ENCODE assay signal across 24 cellular contexts in the genomic region with DNA sequence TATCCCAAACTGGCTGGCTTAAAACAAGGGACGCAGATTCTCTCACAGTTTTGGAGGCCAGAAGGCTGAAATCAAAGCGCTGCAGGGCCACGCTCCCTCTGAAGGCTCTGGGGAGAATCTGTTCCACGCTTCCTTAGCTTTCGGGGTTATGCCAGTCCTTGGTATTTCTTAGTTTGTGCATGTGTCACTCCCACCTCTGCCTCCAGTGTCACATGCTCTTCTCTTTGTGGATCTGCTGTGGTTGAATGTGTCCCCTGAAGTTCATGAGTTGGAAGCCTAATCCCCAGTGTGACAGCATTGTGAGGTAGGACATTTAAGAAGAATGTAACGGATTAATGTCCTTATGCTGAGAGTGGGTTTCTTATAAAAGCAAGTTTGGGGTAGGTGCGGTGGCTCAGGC. TPM values are rescaled to one million over a fixed set of nuclear protein-coding genes. Genes with fewer than 3 reads are reported as not detected.
DNase-seq lines count a peak whose midpoint lies in the region; ATAC-seq, FAIRE-seq and TF ChIP-seq lines count a peak whose summit lies in the region.
"Had no signal": no experiment of that assay in that cellular context is flagged by ENCODE, and none has a peak within 500 bp of the region (broad histone marks: within the 10 kb centered on the region; RNA-seq: fewer than 3 reads in every experiment).

No MANE protein-coding gene starts in this region.

- no peaks in the 10 kb centered on the region for H3K79me2 ChIP-seq in HepG2 (ENCODE audit: insufficient read depth, low read length)
- no peaks in the 10 kb centered on the region for H3K79me2 ChIP-seq in neural progenitor cell (ENCODE audit: low read depth)

- intact Hi-C loops in HepG2 (cut with micrococcal nuclease; ENCODE audit: unreplicated experiment) (no loop called here), right lobe of liver (cut with DNase I) (no loop called here), mucosa of descending colon (cut with DNase I, micrococcal nuclease) (no loop called here)

- no peak overlapping the region for H3K4ac ChIP-seq in mesenchymal stem cell (ENCODE audit: low read depth in 1 of 2, low read length in 2 of 2)

- H4K20me1 ChIP-seq in HepG2 (ENCODE audit: insufficient read depth, low read length) (no peaks in the 10 kb centered on the region), neural progenitor cell (ENCODE audit: low read depth) (no peaks in the 10 kb centered on the region)

- H3F3A ChIP-seq in neural progenitor cell (ENCODE audit: low read depth): no peaks in the 10 kb centered on the region

- no peak overlapping the region for H2BK15ac ChIP-seq in mesenchymal stem cell (ENCODE audit: low read depth, poor library complexity, severe bottlenecking)

- no peak overlapping the region for H2BK5ac ChIP-seq in mesenchymal stem cell (ENCODE audit: low read depth, low read length, poor library complexity, severe bottlenecking)

- H2BK120ac ChIP-seq in mesenchymal stem cell (ENCODE audit: low read depth, low read length): no peak overlapping the region

- no peaks in the 10 kb centered on the region for H3K36me3 Mint-ChIP-seq in neural progenitor cell
- H3K36me3 Mint-ChIP-seq: CD4-positive, CD25-positive, alpha-beta regulatory T cell; CD8-positive, alpha-beta T cell had no signal

- no peak overlapping the region for H3K27ac Mint-ChIP-seq in neural progenitor cell
- H3K27ac Mint-ChIP-seq: CD8-positive, alpha-beta T cell; GM23338; H9 had no signal

- no peak for TF ChIP-seq RAD21 in HepG2 (CRISPR knock-in tag; IDR thresholded peaks at IDR 0.05)

- H3K9me3 ChIP-seq in HepG2 (ENCODE audit: low read length) (no peaks in the 10 kb centered on the region), right lobe of liver (no peaks in the 10 kb centered on the region), SK-N-MC (ENCODE audit: low read depth, low read length) (peaks cover 3% of the 10 kb centered on the region; the same call in 1 of the 2 replicates), mesenchymal stem cell (ENCODE audit: control insufficient read depth, low read length) (no peaks in the 10 kb centered on the region), neural progenitor cell (ENCODE audit: low read depth) (no peaks in the 10 kb centered on the region), mucosa of descending colon (no peaks in the 10 kb centered on the region)
- H3K9me3 ChIP-seq: A549, BE2C, Caco-2 had no signal

- H3K27me3 ChIP-seq in HepG2 (ENCODE audit: control insufficient read depth in 1 of 2, insufficient read depth in 2 of 2, low read length in 2 of 2): peaks cover 2 to 22% of the 10 kb centered on the region in 2 experiments; a peak in 3 of 5 replicates
- H3K27me3 ChIP-seq in right lobe of liver: no peaks in the 10 kb centered on the region
- H3K27me3 ChIP-seq in mesenchymal stem cell (ENCODE audit: control insufficient read depth in 1 of 2, insufficient read depth in 1 of 2, low read length in 2 of 2): peaks cover 0 to 39% of the 10 kb centered on the region in 2 experiments
- no peaks in the 10 kb centered on the region for H3K27me3 ChIP-seq in neural progenitor cell

- TF ChIP-seq CTCF in HepG2 (CRISPR knock-in tag; IDR thresholded peaks at IDR 0.05) (no peak), right lobe of liver (IDR thresholded peaks at IDR 0.05) (no peak), neural progenitor cell (IDR thresholded peaks at IDR 0.05) (no peak), mucosa of descending colon (IDR thresholded peaks at IDR 0.05) (no peak)

- H2BK12ac ChIP-seq in mesenchymal stem cell (ENCODE audit: low read length in 2 of 2): no peak overlapping the region

- H3K23ac ChIP-seq in mesenchymal stem cell (ENCODE audit: low read length in 2 of 2): no peak overlapping the region

- no peak overlapping the region for H4K8ac ChIP-seq in mesenchymal stem cell (ENCODE audit: low read length)

- no TSS peak for BruUV-seq in HepG2 (replicated peaks; lab: Mats Ljungman, UMichigan)

- H3K27ac ChIP-seq in HepG2 (ENCODE audit: extremely low read length, insufficient read depth, low read length) (no peak overlapping the region), right lobe of liver (no peak overlapping the region), SK-N-MC (peak overlapping the region; percentile 16; the same call in 1 of the 2 replicates), mesenchymal stem cell (ENCODE audit: low read length, poor library complexity, severe bottlenecking) (no peak overlapping the region), neural progenitor cell (no peak overlapping the region)
- H3K27ac ChIP-seq: C4-2B had no signal

- H3K4me1 Mint-ChIP-seq in neural progenitor cell: peaks cover 19% of the 10 kb centered on the region

- DNase-seq in HepG2 (ENCODE audit: low spot score): no peak
- no peak for DNase-seq in right lobe of liver
- no peak for DNase-seq in SK-N-MC (ENCODE audit: low read depth, low spot score)
- no peak for DNase-seq in mesenchymal stem cell
- DNase-seq in putamen (ENCODE audit: low spot score): peak; percentile 33
- DNase-seq in activated naive CD4-positive, alpha-beta T cell (lab: John Stamatoyannopoulos, UW): no peak
- DNase-seq in neural progenitor cell (ENCODE audit: low spot score): no peak
- DNase-seq in mucosa of descending colon: no peak
- DNase-seq: 8988T; ACHN; AML-193; BE2C; Caco-2; CD4-positive, CD25-positive, alpha-beta regulatory T cell; CD8-positive, alpha-beta T cell; DMS153; DND-41; H9 had no signal

- peaks cover 1% of the 10 kb centered on the region for H3K79me1 ChIP-seq in mesenchymal stem cell (replicated peaks; ENCODE audit: low read length, poor library complexity, severe bottlenecking)

- TF ChIP-seq POLR2A in HepG2 (IDR thresholded peaks at IDR 0.05; ENCODE audit: insufficient read depth in 1 of 2, low read depth in 2 of 2, low read length in 2 of 2) (no peak), right lobe of liver (IDR thresholded peaks at IDR 0.05) (no peak)

- H2AFZ ChIP-seq in HepG2 (ENCODE audit: low read length) (no peak overlapping the region), mesenchymal stem cell (ENCODE audit: low read depth, low read length) (no peak overlapping the region), neural progenitor cell (replicated peaks) (no peak overlapping the region)
- H2AFZ ChIP-seq: GM23338 had no signal

- no peak for FAIRE-seq in HepG2 (lab: Jason Lieb, UNC)
- FAIRE-seq: A549, G401.6, GM12892 had no signal

- no peaks in the 10 kb centered on the region for H3K36me3 ChIP-seq in HepG2 (replicated peaks in 1 of 2; ENCODE audit: control insufficient read depth in 1 of 2, insufficient read depth in 2 of 2, low read length in 2 of 2)
- H3K36me3 ChIP-seq in right lobe of liver: no peaks in the 10 kb centered on the region
- no peaks in the 10 kb centered on the region for H3K36me3 ChIP-seq in SK-N-MC (ENCODE audit: insufficient read depth, low read length)
- peaks cover 0 to under 1% of the 10 kb centered on the region in 2 experiments for H3K36me3 ChIP-seq in mesenchymal stem cell (ENCODE audit: control insufficient read depth in 1 of 2, insufficient read depth in 2 of 2, low read depth in 1 of 2, low read length in 2 of 2)
- no peaks in the 10 kb centered on the region for H3K36me3 ChIP-seq in neural progenitor cell
- no peaks in the 10 kb centered on the region for H3K36me3 ChIP-seq in mucosa of descending colon (ENCODE audit: low read depth)
- H3K36me3 ChIP-seq: BE2C had no signal

- H3K4me3 ChIP-seq in HepG2 (replicated peaks in 1 of 3; ENCODE audit: insufficient read depth in 1 of 3, low read depth in 2 of 3, low read length in 3 of 3) (no peak overlapping the region), right lobe of liver (no peak overlapping the region), SK-N-MC (no peak overlapping the region), mesenchymal stem cell (ENCODE audit: insufficient read depth in 1 of 2, low read depth in 1 of 2, low read length in 2 of 2) (no peak overlapping the region), neural progenitor cell (no peak overlapping the region), mucosa of descending colon (no peak overlapping the region)
- H3K4me3 ChIP-seq: A549, GM23338 had no signal

- no peak overlapping the region for H3K14ac ChIP-seq in mesenchymal stem cell (ENCODE audit: low read length in 2 of 2)

- POLR2A ChIA-PET in HepG2 (lab: Yijun Ruan, JAX): no interaction called here

- H3K18ac ChIP-seq in mesenchymal stem cell (ENCODE audit: low read depth in 1 of 2, low read length in 2 of 2): no peak overlapping the region

- H3K4me2 ChIP-seq in HepG2 (ENCODE audit: low read depth, low read length): no peak overlapping the region
- no peak overlapping the region for H3K4me2 ChIP-seq in mesenchymal stem cell (ENCODE audit: low read length, poor library complexity, severe bottlenecking)
- H3K4me2 ChIP-seq in neural progenitor cell: no peak overlapping the region
- H3K4me2 ChIP-seq: A549, GM23338 had no signal

- H3K27me3 Mint-ChIP-seq in neural progenitor cell (ENCODE audit: insufficient read depth, low read depth): peaks cover 10% of the 10 kb centered on the region

- H2AK5ac ChIP-seq in mesenchymal stem cell (ENCODE audit: low read length, severe bottlenecking): peak overlapping the region; percentile 12

- H3K9me3 Mint-ChIP-seq in neural progenitor cell: no peaks in the 10 kb centered on the region
- H3K9me3 Mint-ChIP-seq: CD4-positive, CD25-positive, alpha-beta regulatory T cell; CD8-positive, alpha-beta T cell; GM23338; H9 had no signal

- CTCF ChIA-PET in HepG2 (lab: Yijun Ruan, JAX; ENCODE audit: low intra/inter-chr PET ratio, low total read pairs): interaction anchor here (0.8 kb wide), 1 partner anchor 187 kb away, joined by 3 read pairs; no protein-coding TSS in a partner anchor

- ATAC-seq in HepG2 (no peak), right lobe of liver (no peak), mucosa of descending colon (no peak)
- ATAC-seq: A549; CD8-positive, alpha-beta T cell; GM23338; HCT116 had no signal

- no peak overlapping the region for H4K91ac ChIP-seq in mesenchymal stem cell (ENCODE audit: low read length)

- no peak overlapping the region for H3K9ac ChIP-seq in HepG2 (ENCODE audit: insufficient read depth, low read depth, low read length)
- no peak overlapping the region for H3K9ac ChIP-seq in SK-N-MC (ENCODE audit: insufficient read length)
- H3K9ac ChIP-seq in mesenchymal stem cell (ENCODE audit: low read length): no peak overlapping the region
- H3K9ac ChIP-seq in neural progenitor cell: no peak overlapping the region

- H3K4me1 ChIP-seq in HepG2 (ENCODE audit: insufficient read depth, low read length) (peaks cover 12% of the 10 kb centered on the region), right lobe of liver (peaks cover 0 to 11% (median 5%) of the 10 kb centered on the region in 4 donors), mesenchymal stem cell (ENCODE audit: control insufficient read depth, insufficient read depth, low read depth, low read length) (peaks cover 15% of the 10 kb centered on the region), neural progenitor cell (no peaks in the 10 kb centered on the region), mucosa of descending colon (ENCODE audit: low read depth) (no peaks in the 10 kb centered on the region)
- H3K4me1 ChIP-seq: BE2C had no signal

- TF ChIP-seq EP300 in HepG2 (IDR thresholded peaks at IDR 0.05; ENCODE audit: low read depth in 2 of 2, low read length in 2 of 2) (no peak), HepG2 (CRISPR knock-in tag; IDR thresholded peaks at IDR 0.05; ENCODE audit: borderline replicate concordance) (no peak)

- WGBS in HepG2 (ENCODE audit: low lambda C conversion rate): 64% methylated on average over 7 of the region's 7 CpGs
- 97% methylated on average over 3 of the region's 7 CpGs for WGBS in right lobe of liver (ENCODE audit: insufficient coverage, low coverage, low lambda C conversion rate, missing lambda C conversion rate)
- 97% methylated on average over 7 of the region's 7 CpGs for WGBS in mesenchymal stem cell

- no peak overlapping the region for H3K4me3 Mint-ChIP-seq in neural progenitor cell
- H3K4me3 Mint-ChIP-seq: CD4-positive, CD25-positive, alpha-beta regulatory T cell; CD8-positive, alpha-beta T cell; GM23338; H9 had no signal

- in situ Hi-C loops in HepG2 (cut with HindIII; ENCODE audit: extremely low pct_ligation_motif_present, low pct_unique_long_range_greater_than_20kb): no loop called here

RNA-seq across cellular contexts. Expression of gene RHEB, which starts 29.4 kb away (rescaled TPM):
- 77.6 and 90.9 TPM in 2 replicates for total RNA-seq in HepG2 (2016; rRNA removed; fragmentation: Illumina TruSeq; extraction: Trizol)
- total RNA-seq in HepG2 (2016; cell fraction: cytosol; rRNA removed; fragmentation: Illumina TruSeq; extraction: Trizol; ENCODE audit: low read depth): 70.9 and 80.9 TPM in 2 replicates
- 75.1 and 83.8 TPM in 2 replicates for total RNA-seq in HepG2 (2016; cell fraction: insoluble cytoplasmic fraction; rRNA removed; fragmentation: Illumina TruSeq; extraction: Trizol)
- 105 and 115 TPM in 2 replicates for total RNA-seq in HepG2 (2016; cell fraction: membrane; rRNA removed; fragmentation: Illumina TruSeq; extraction: Trizol)
- 29.7 and 32.4 TPM in 2 replicates for total RNA-seq in HepG2 (2016; cell fraction: nucleus; rRNA removed; fragmentation: Illumina TruSeq; extraction: Trizol)
- 37.2 and 55.0 TPM in 2 replicates for polyA plus RNA-seq in HepG2 (2011; rRNA removed)
- polyA plus RNA-seq in HepG2 (2011; cell fraction: cytosol; rRNA removed): 20.7 and 28.6 TPM in 2 replicates
- 7.2 and 8.6 TPM in 2 replicates for polyA plus RNA-seq in HepG2 (2011; cell fraction: nucleus; rRNA removed)
- 61.6 and 83.9 TPM in 2 replicates for polyA plus RNA-seq in HepG2 (2012)
- 82.9 and 126 TPM in 2 replicates for polyA plus RNA-seq in HepG2 (2016; cell fraction: cytosol; fragmentation: Illumina TruSeq; extraction: Trizol; ENCODE audit: low read depth)
- polyA plus RNA-seq in HepG2 (2016; cell fraction: insoluble cytoplasmic fraction; fragmentation: Illumina TruSeq; extraction: Trizol; ENCODE audit: low read depth): 120 and 127 TPM in 2 replicates
- polyA plus RNA-seq in HepG2 (2016; cell fraction: membrane; fragmentation: Illumina TruSeq; extraction: Trizol; ENCODE audit: low read depth): 109 and 144 TPM in 2 replicates
- 75.2 and 77.3 TPM in 2 replicates for polyA plus RNA-seq in HepG2 (2016; cell fraction: nucleus; fragmentation: Illumina TruSeq; extraction: Trizol; ENCODE audit: insufficient read depth, low read depth)
- 5.0 and 15.8 TPM in 2 replicates for polyA minus RNA-seq in HepG2 (2011; rRNA and poly(A)+ RNA removed; ENCODE audit: low replicate concordance)
- 22.2 and 27.0 TPM in 2 replicates for polyA minus RNA-seq in HepG2 (2011; cell fraction: cytosol; rRNA and poly(A)+ RNA removed)
- 18.4 and 21.8 TPM in 2 replicates for polyA minus RNA-seq in HepG2 (2011; cell fraction: nucleus; rRNA and poly(A)+ RNA removed)
- 10 to 100 TPM; 33.4 to 55.3 (median 49.7) TPM for total RNA-seq in right lobe of liver
- 87.3 TPM for polyA plus RNA-seq in mesenchymal stem cell (2013, experiment 1 of 2)
- polyA plus RNA-seq in mesenchymal stem cell (2013, experiment 2 of 2): 88.1 TPM
- total RNA-seq in neural progenitor cell (ENCODE audit: low replicate concordance): 94.2 and 225 TPM in 2 replicates
- 100 to 1,000 TPM in 1 of 3 donors, 10 to 100 TPM in 2; 40.3 to 114 (median 73.5) TPM for total RNA-seq in mucosa of descending colon
